ENCODE assay signal across 18 cellular contexts in genomic region chr10:79219276-79219957, GRCh38.
DNase-seq lines count a peak whose midpoint lies in the region; ATAC-seq, FAIRE-seq and TF ChIP-seq lines count a peak whose summit lies in the region.
"Had no signal": no experiment of that assay in that cellular context is flagged by ENCODE, and none has a peak within 500 bp of the region (broad histone marks: within the 10 kb centered on the region; RNA-seq: fewer than 3 reads in every experiment).

No MANE protein-coding gene starts in this region.

- TF ChIP-seq CTCF in A549 (IDR thresholded peaks at IDR 0.05) (no peak), foreskin fibroblast (IDR thresholded peaks at IDR 0.05; ENCODE audit: low read depth, low read length) (no peak), neural progenitor cell (IDR thresholded peaks at IDR 0.05) (no peak)

- no peaks in the 10 kb centered on the region for H3K9me3 ChIP-seq in A549
- no peaks in the 10 kb centered on the region for H3K9me3 ChIP-seq in neural progenitor cell (ENCODE audit: low read depth)

- H3K4me3 ChIP-seq in A549 (no peak overlapping the region), foreskin fibroblast (ENCODE audit: low read depth in 1 of 2, low read length in 2 of 2) (no peak overlapping the region), neural progenitor cell (no peak overlapping the region)
- H3K4me3 ChIP-seq: PC-9 had no signal

- H3K9ac ChIP-seq in neural progenitor cell: no peak overlapping the region

- H3K4me1 Mint-ChIP-seq in neural progenitor cell: peaks cover 49% of the 10 kb centered on the region
- H3K4me1 Mint-ChIP-seq: activated B cell treated with CpG ODN at 0.5 μM for 24 hours had no signal

- no peaks in the 10 kb centered on the region for H3K4me1 ChIP-seq in A549
- H3K4me1 ChIP-seq in neural progenitor cell: peaks cover 44% of the 10 kb centered on the region

- no peak for TF ChIP-seq RAD21 in A549 (conservative IDR thresholded peaks at IDR 0.05 in 1 of 2, IDR thresholded peaks at IDR 0.05 in 1 of 2)

- DNase-seq in A549 (ENCODE audit: low read depth in 1 of 2, low spot score in 1 of 2) (no peak), SK-MEL-5 (ENCODE audit: low read depth, low spot score) (peak; percentile 8), foreskin fibroblast (peak; percentile 62 to 77), neural progenitor cell (ENCODE audit: low spot score) (no peak), NOMO-1 treated with DMSO at 0.1 percent for 48 hours (lab: John Stamatoyannopoulos, UW; ENCODE audit: unreplicated experiment) (no peak), SW480 (ENCODE audit: low spot score) (no peak)
- no peak for DNase-seq in central memory CD4-positive, alpha-beta T cell
- DNase-seq: activated B cell treated with CpG ODN at 0.5 μM for 24 hours; activated effector memory CD4-positive, alpha-beta T cell treated with Interleukin-2 at 50 U/mL for 16 hours; GF-D8; HCEC 1CT; KBM-7; mesendoderm; NCI-H1436 treated with DMSO at 0.1 percent for 48 hours; PC-9; SW 1271 had no signal

- POLR2A ChIA-PET in A549 (lab: Yijun Ruan, JAX): no interaction called here

- no peak overlapping the region for H3K4me3 Mint-ChIP-seq in neural progenitor cell
- H3K4me3 Mint-ChIP-seq: activated B cell treated with CpG ODN at 0.5 μM for 24 hours had no signal

- H3K36me3 ChIP-seq in neural progenitor cell: no peaks in the 10 kb centered on the region

- 86% methylated on average over 4 of the region's 4 CpGs for WGBS in A549 (ENCODE audit: missing lambda C conversion rate)

- H3K27me3 ChIP-seq in neural progenitor cell: no peaks in the 10 kb centered on the region

- FAIRE-seq in A549 (lab: Jason Lieb, UNC): no peak
- FAIRE-seq: frontal cortex had no signal

- no peaks in the 10 kb centered on the region for H4K20me1 ChIP-seq in neural progenitor cell (ENCODE audit: low read depth)

- no peaks in the 10 kb centered on the region for H3K9me3 Mint-ChIP-seq in neural progenitor cell
- H3K9me3 Mint-ChIP-seq: activated B cell treated with CpG ODN at 0.5 μM for 24 hours had no signal

- peak overlapping the region; percentile 35 for H3K27ac Mint-ChIP-seq in neural progenitor cell
- H3K27ac Mint-ChIP-seq: activated B cell treated with CpG ODN at 0.5 μM for 24 hours had no signal

- peaks cover 26% of the 10 kb centered on the region for H3K36me3 Mint-ChIP-seq in neural progenitor cell

- H3K4me2 ChIP-seq in A549 (no peak overlapping the region), neural progenitor cell (no peak overlapping the region)
- H3K4me2 ChIP-seq: PC-9 had no signal

- H3F3A ChIP-seq in neural progenitor cell (ENCODE audit: low read depth): peaks cover 13% of the 10 kb centered on the region

- no peak for TF ChIP-seq POLR2A in A549 (IDR thresholded peaks at IDR 0.05; ENCODE audit: low read length)

- peaks cover 4% of the 10 kb centered on the region for H3K27me3 Mint-ChIP-seq in neural progenitor cell (ENCODE audit: insufficient read depth, low read depth)

- H3K27ac ChIP-seq in A549 (no peak overlapping the region), neural progenitor cell (no peak overlapping the region)
- H3K27ac ChIP-seq: PC-9 had no signal

- TF ChIP-seq EP300 in A549 (IDR thresholded peaks at IDR 0.05): no peak

- in situ Hi-C loops in SK-MEL-5 (cut with HindIII; ENCODE audit: low pct_unique_long_range_greater_than_20kb, low sequenced_read_pairs): no loop called here

- H2AFZ ChIP-seq in neural progenitor cell (replicated peaks): no peak overlapping the region
- H2AFZ ChIP-seq: PC-9 had no signal

- H3K79me2 ChIP-seq in neural progenitor cell (ENCODE audit: low read depth): no peaks in the 10 kb centered on the region

- ATAC-seq in A549: no peak
- no peak for ATAC-seq in GM18498 (IDR thresholded peaks at IDR 0.05; ENCODE audit: unreplicated experiment)

- CTCF ChIA-PET in A549 (lab: Yijun Ruan, JAX): no interaction called here

TF ChIP-seq in A549, 52 proteins besides CTCF, POLR2A, EP300 and RAD21:
- TF ChIP-seq MAZ (IDR thresholded peaks at IDR 0.05; ENCODE audit: borderline replicate concordance, low read depth, low read length): no peak
- TF ChIP-seq, protein P1, sequence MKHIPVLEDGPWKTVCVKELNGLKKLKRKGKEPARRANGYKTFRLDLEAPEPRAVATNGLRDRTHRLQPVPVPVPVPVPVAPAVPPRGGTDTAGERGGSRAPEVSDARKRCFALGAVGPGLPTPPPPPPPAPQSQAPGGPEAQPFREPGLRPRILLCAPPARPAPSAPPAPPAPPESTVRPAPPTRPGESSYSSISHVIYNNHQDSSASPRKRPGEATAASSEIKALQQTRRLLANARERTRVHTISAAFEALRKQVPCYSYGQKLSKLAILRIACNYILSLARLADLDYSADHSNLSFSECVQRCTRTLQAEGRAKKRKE (CRISPR knock-in tag; IDR thresholded peaks at IDR 0.05; ENCODE audit: low read depth): no peak
- no peak for TF ChIP-seq TP53 (CRISPR knock-in tag; IDR thresholded peaks at IDR 0.05)
- TF ChIP-seq FOXS1 (CRISPR knock-in tag; IDR thresholded peaks at IDR 0.05): no peak
- TF ChIP-seq HDAC2 (IDR thresholded peaks at IDR 0.05): no peak; the same call in 1 of the 2 replicates
- 0 out of 2 replicates have a peak, but pooled peaks have one; percentile 62 for TF ChIP-seq KDM1A (IDR thresholded peaks at IDR 0.05; ENCODE audit: low read depth)
- no peak for TF ChIP-seq KDM5A (IDR thresholded peaks at IDR 0.05)
- no peak for TF ChIP-seq JUNB (IDR thresholded peaks at IDR 0.05)
- no peak for TF ChIP-seq PHF8 (IDR thresholded peaks at IDR 0.05; ENCODE audit: borderline replicate concordance, low read depth)

Comparison
In these comparisons a context has a peak if more than half of its experiments do, and no peak if none do; other contexts are left out.
1. DNase-seq: peak in SK-MEL-5 (single experiment) and foreskin fibroblast (2 of 2); none in A549 (0 of 2), neural progenitor cell (single experiment), NOMO-1 treated with DMSO at 0.1 percent for 48 hours (single experiment), SW480 (single experiment) and central memory CD4-positive, alpha-beta T cell (single experiment).